Comparison of ENCODE assay signal across 25 cellular contexts in genomic region chrX:22314211-22314610, GRCh38. TPM values are rescaled to one million over a fixed set of nuclear protein-coding genes. Genes with fewer than 3 reads are reported as not detected.
DNase-seq lines count a peak whose midpoint lies in the region; ATAC-seq and TF ChIP-seq lines count a peak whose summit lies in the region.
"Had no signal": no experiment of that assay in that cellular context is flagged by ENCODE, and none has a peak within 500 bp of the region (broad histone marks: within the 10 kb centered on the region; RNA-seq: fewer than 3 reads in every experiment).

No MANE protein-coding gene starts in this region.

- TF ChIP-seq CTCF in GM23338 (conservative IDR thresholded peaks at IDR 0.05; ENCODE audit: low read depth in 2 of 2) (no peak), PC-3 (conservative IDR thresholded peaks at IDR 0.05; ENCODE audit: low read depth, low read length) (no peak), epithelial cell of esophagus (IDR thresholded peaks at IDR 0.05; ENCODE audit: insufficient read depth, low read depth, low read length, missing control alignments) (no peak)

- POLR2A ChIA-PET in PC-3 (lab: Charles Lee; ENCODE audit: unreplicated experiment) = no interaction called here

- H3K4me1 Mint-ChIP-seq in GM23338 = peaks cover 14% of the 10 kb centered on the region
- H3K4me1 Mint-ChIP-seq: central memory CD8-positive, alpha-beta T cell; immature natural killer cell; stimulated activated memory B cell treated with anti-CD40 and anti-IgM and Interleukin-4, amounts not matched to agents 10 μg/mL and 1 μg/mL and 100 μg/mL, for 72 hours had no signal

- no TSS peak for BruUV-seq in PC-3 (replicated peaks; lab: Mats Ljungman, UMichigan)

- no peaks in the 10 kb centered on the region for H4K20me1 ChIP-seq in GM23338 (replicated peaks; ENCODE audit: insufficient read depth)
- H4K20me1 ChIP-seq in PC-3 (ENCODE audit: low read length) = no peaks in the 10 kb centered on the region

- no peak overlapping the region for H3K4me3 Mint-ChIP-seq in GM23338
- H3K4me3 Mint-ChIP-seq: central memory CD8-positive, alpha-beta T cell; immature natural killer cell; stimulated activated memory B cell treated with anti-CD40 and anti-IgM and Interleukin-4, amounts not matched to agents 10 μg/mL and 1 μg/mL and 100 μg/mL, for 72 hours had no signal

- H3K9me3 ChIP-seq in PC-3 (ENCODE audit: low read length) = no peaks in the 10 kb centered on the region
- H3K9me3 ChIP-seq: esophagus squamous epithelium, HAP-1, right lobe of liver, thyroid gland had no signal

- H3K9me2 ChIP-seq in GM23338 (ENCODE audit: insufficient read depth) (no peaks in the 10 kb centered on the region), PC-3 (replicated peaks; ENCODE audit: low read length) (no peaks in the 10 kb centered on the region)

- intact Hi-C loops in PC-3 (cut with micrococcal nuclease) = loop anchor here (2.0 to 10.0 kb wide), 2 partner anchors 51 to 211 kb away; no protein-coding TSS in a partner anchor

- no peaks in the 10 kb centered on the region for H3K27me3 Mint-ChIP-seq in GM23338 (ENCODE audit: insufficient read depth, low read depth, poor library complexity)
- H3K27me3 Mint-ChIP-seq: central memory CD8-positive, alpha-beta T cell had no signal

- CTCF ChIA-PET in PC-3 (lab: Charles Lee) = no interaction called here

- no peaks in the 10 kb centered on the region for H3K79me2 ChIP-seq in GM23338 (replicated peaks; ENCODE audit: insufficient read depth)
- no peaks in the 10 kb centered on the region for H3K79me2 ChIP-seq in PC-3 (ENCODE audit: low read length)

- no peaks in the 10 kb centered on the region for H3F3A ChIP-seq in GM23338 (replicated peaks; ENCODE audit: low read depth)
- no peaks in the 10 kb centered on the region for H3F3A ChIP-seq in PC-3 (ENCODE audit: low read length, unreplicated experiment)

- no peak for ATAC-seq in GM23338
- peak; percentile 74 for ATAC-seq in PC-3
- ATAC-seq: K562; right lobe of liver; stimulated activated memory B cell treated with anti-CD40 and anti-IgM and Interleukin-4, amounts not matched to agents 10 μg/mL and 1 μg/mL and 100 μg/mL, for 72 hours had no signal

- DNase-seq in GM23338 (ENCODE audit: low spot score) = no peak
- DNase-seq in PC-3 = peak; percentile 59
- DNase-seq in epithelial cell of esophagus (ENCODE audit: low read depth) = peak; percentile 11
- peak; percentile 20 for DNase-seq in renal cortical epithelial cell (ENCODE audit: low read depth)
- no peak for DNase-seq in NCI-H2107 (lab: John Stamatoyannopoulos, UW)
- no peak for DNase-seq in iPS-NIHi7 (ENCODE audit: extremely low spot score)
- DNase-seq in Kasumi-1 (lab: John Stamatoyannopoulos, UW) = no peak
- DNase-seq: activated CD4-positive, alpha-beta T cell treated with anti-CD3 and anti-CD28 coated beads for 4 hours; Calu3; esophagus squamous epithelium; immature natural killer cell; NCI-H1048; NCI-H2029; NK-92 treated with Interleukin-12 subunit alpha and Interleukin-12 subunit beta, amount 100 ng/mL, for 24 hours; right lobe of liver; thyroid gland had no signal

- no peak overlapping the region for H3K4me3 ChIP-seq in GM23338
- no peak overlapping the region for H3K4me3 ChIP-seq in PC-3 (ENCODE audit: low read length)
- H3K4me3 ChIP-seq in epithelial cell of esophagus (ENCODE audit: low read length) = no peak overlapping the region
- H3K4me3 ChIP-seq: esophagus squamous epithelium, HAP-1, K562, right lobe of liver, thyroid gland had no signal

- no peaks in the 10 kb centered on the region for H3K9me3 Mint-ChIP-seq in GM23338
- H3K9me3 Mint-ChIP-seq: stimulated activated memory B cell treated with anti-CD40 and anti-IgM and Interleukin-4, amounts not matched to agents 10 μg/mL and 1 μg/mL and 100 μg/mL, for 72 hours had no signal

- H3K27ac ChIP-seq in GM23338 (ENCODE audit: low read depth) = peak overlapping the region; percentile 91
- peak overlapping the region; percentile 66 for H3K27ac ChIP-seq in PC-3 (ENCODE audit: low read length)
- H3K27ac ChIP-seq: esophagus squamous epithelium, HL-60, right lobe of liver, thyroid gland had no signal

- no peaks in the 10 kb centered on the region for H3K36me3 Mint-ChIP-seq in GM23338 (ENCODE audit: low read depth)
- H3K36me3 Mint-ChIP-seq: immature natural killer cell; stimulated activated memory B cell treated with anti-CD40 and anti-IgM and Interleukin-4, amounts not matched to agents 10 μg/mL and 1 μg/mL and 100 μg/mL, for 72 hours had no signal

- H3K27me3 ChIP-seq in GM23338 (ENCODE audit: insufficient read depth) = no peaks in the 10 kb centered on the region
- H3K27me3 ChIP-seq in PC-3 (ENCODE audit: low read length) = no peaks in the 10 kb centered on the region
- H3K27me3 ChIP-seq: esophagus squamous epithelium, right lobe of liver, thyroid gland had no signal

- H3K4me2 ChIP-seq in GM23338 (peak overlapping the region; percentile 15; the same call in 1 of the 2 replicates), PC-3 (ENCODE audit: low read length) (peak overlapping the region; percentile 62)

- H2AFZ ChIP-seq in GM23338 = no peak overlapping the region
- H2AFZ ChIP-seq in PC-3 (ENCODE audit: low read length) = peak overlapping the region; percentile 7; the same call in 1 of the 2 replicates

- peak overlapping the region; percentile 62; the same call in 1 of the 2 replicates for H3K27ac Mint-ChIP-seq in GM23338
- H3K27ac Mint-ChIP-seq: immature natural killer cell; stimulated activated memory B cell treated with anti-CD40 and anti-IgM and Interleukin-4, amounts not matched to agents 10 μg/mL and 1 μg/mL and 100 μg/mL, for 72 hours had no signal

- H3K4me1 ChIP-seq in GM23338 (ENCODE audit: insufficient read depth) (peaks cover 20% of the 10 kb centered on the region), PC-3 (ENCODE audit: insufficient read depth, low read length) (peaks cover 19% of the 10 kb centered on the region)
- H3K4me1 ChIP-seq: esophagus squamous epithelium, HAP-1, right lobe of liver, thyroid gland had no signal

- H3K9ac ChIP-seq in PC-3 (ENCODE audit: low read length) = peak overlapping the region; percentile 19; the same call in 1 of the 2 replicates

- no peaks in the 10 kb centered on the region for H3K36me3 ChIP-seq in GM23338 (ENCODE audit: insufficient read depth)
- no peaks in the 10 kb centered on the region for H3K36me3 ChIP-seq in PC-3 (ENCODE audit: low read depth, low read length)
- H3K36me3 ChIP-seq: esophagus squamous epithelium, HAP-1, right lobe of liver, thyroid gland had no signal

TF ChIP-seq in GM23338, 12 proteins besides CTCF, POLR2A, EP300 and RAD21 (continues in another document):
- no peak for TF ChIP-seq JUNB (IDR thresholded peaks at IDR 0.05; ENCODE audit: unreplicated experiment)
- TF ChIP-seq EZH2 (IDR thresholded peaks at IDR 0.05; ENCODE audit: low read depth, unreplicated experiment) = no peak

RNA-seq across cellular contexts. Expression of gene CBLL2, which starts 41.5 kb away (rescaled TPM):
- total RNA-seq in GM23338 (2014; rRNA removed; shearing (Covaris generic)) = not detected in 2 replicates
- not detected in 2 replicates for polyA plus RNA-seq in GM23338 (2016; fragmentation: Nextera tagmentation; extraction: Ambion mirVana)
- total RNA-seq in PC-3 (2014; rRNA removed) (not detected in 2 replicates), renal cortical epithelial cell (not detected in 2 replicates)
- total RNA-seq: Calu3, esophagus squamous epithelium, K562, liver, myocyte, right lobe of liver had no signal
- polyA plus RNA-seq: adipose tissue, BJ, immature natural killer cell, K562, liver had no signal

Comparison
In these comparisons a context has a peak if more than half of its experiments do, and no peak if none do; other contexts are left out.
1. DNase-seq: peak in PC-3 (single experiment), epithelial cell of esophagus (single experiment) and renal cortical epithelial cell (single experiment); none in GM23338 (single experiment), NCI-H2107 (single experiment), iPS-NIHi7 (single experiment) and Kasumi-1 (0 of 2).